Comparison of ENCODE assay signal across 8 cellular contexts in genomic region chr2:112137516-112138142, GRCh38. TPM values are rescaled to one million over a fixed set of nuclear protein-coding genes. Genes with fewer than 3 reads are reported as not detected.
A peak's percentile ranks its signal among the peaks of the same experiment; 100 is the strongest.
DNase-seq lines count a peak whose midpoint lies in the region; ATAC-seq, FAIRE-seq and TF ChIP-seq lines count a peak whose summit lies in the region.

No MANE protein-coding gene starts in this region.

- peaks cover 9 to 41% (median 25%) of the 10 kb centered on the region in 5 donors for H3K27me3 Mint-ChIP-seq in naive thymus-derived CD8-positive, alpha-beta T cell

- H3K4me3 ChIP-seq in GM12875 (ENCODE audit: low read depth, low read length): peak overlapping the region; percentile 30
- H3K4me3 ChIP-seq in epithelial cell of esophagus (ENCODE audit: low read length): peak overlapping the region; percentile 48

- DNase-seq in RPMI7951 (ENCODE audit: low read depth) (peak; percentile 69), epithelial cell of esophagus (ENCODE audit: low read depth) (peak; percentile 71), RCC 7860 (ENCODE audit: low spot score) (no peak)
- DNase-seq in naive thymus-derived CD8-positive, alpha-beta T cell: peak in 2 of 10 donors; percentile 11 to 14
- DNase-seq in effector CD8-positive, alpha-beta T cell (lab: John Stamatoyannopoulos, UW): no peak
- DNase-seq in stimulated activated naive CD4-positive, alpha-beta T cell treated with Interleukin-2 at 50 U/mL for 16 hours (lab: John Stamatoyannopoulos, UW): no peak

- H3K4me3 Mint-ChIP-seq in naive thymus-derived CD8-positive, alpha-beta T cell: peak overlapping the region; percentile 56 to 85 (median 76)

- ATAC-seq in naive thymus-derived CD8-positive, alpha-beta T cell: peak; percentile 64 to 69
- ATAC-seq in GM18520 (IDR thresholded peaks at IDR 0.05; ENCODE audit: unreplicated experiment): no peak

- POLR2A ChIA-PET in naive thymus-derived CD8-positive, alpha-beta T cell (lab: Charles Lee): no interaction called here

- TF ChIP-seq CTCF in GM12875 (IDR thresholded peaks at IDR 0.05; ENCODE audit: borderline replicate concordance, insufficient read depth, low read depth, low read length) (no peak), epithelial cell of esophagus (IDR thresholded peaks at IDR 0.05; ENCODE audit: insufficient read depth, low read depth, low read length, missing control alignments) (no peak)

- H3K4me1 Mint-ChIP-seq in naive thymus-derived CD8-positive, alpha-beta T cell: peaks cover 6 to 13% (median 11%) of the 10 kb centered on the region in 4 donors

- no peak for FAIRE-seq in RCC 7860 (lab: Jason Lieb, UNC)

- H3K9me3 Mint-ChIP-seq in naive thymus-derived CD8-positive, alpha-beta T cell: peaks cover 0 to 13% (median 6%) of the 10 kb centered on the region in 9 donors

- H3K36me3 Mint-ChIP-seq in naive thymus-derived CD8-positive, alpha-beta T cell: peaks cover 3 to 12% (median 9%) of the 10 kb centered on the region in 3 donors

- H3K27ac Mint-ChIP-seq in naive thymus-derived CD8-positive, alpha-beta T cell: peak overlapping the region in 6 of 10 donors; percentile 19 to 49 (median 35)

RNA-seq across cellular contexts. Expression of gene FBLN7, which starts 0.6 kb away (rescaled TPM):
- total RNA-seq in RPMI7951 (2014; rRNA removed; shearing (Covaris generic)): 10.2 and 10.4 TPM in 2 replicates
- total RNA-seq in naive thymus-derived CD8-positive, alpha-beta T cell: 10 to 100 TPM in 1 of 2 experiments, 1 to 10 TPM in 1; 9.8 to 10.3 TPM
- 1 to 10 TPM in 1 of 3 donors, under 1 TPM in 2; 0.16 to 1.8 (median 0.92) TPM for polyA plus RNA-seq in naive thymus-derived CD8-positive, alpha-beta T cell

Comparison
In these comparisons a context has a peak if more than half of its experiments do, and no peak if none do; other contexts are left out.
1. DNase-seq: peak in RPMI7951 (single experiment) and epithelial cell of esophagus (single experiment); none in RCC 7860 (single experiment), effector CD8-positive, alpha-beta T cell (single experiment) and stimulated activated naive CD4-positive, alpha-beta T cell treated with Interleukin-2 at 50 U/mL for 16 hours (single experiment).